Comparison of ENCODE assay signal across 15 cellular contexts in genomic region chr17:79047923-79048825, GRCh38. TPM values are rescaled to one million over a fixed set of nuclear protein-coding genes. Genes with fewer than 3 reads are reported as not detected.
DNase-seq lines count a peak whose midpoint lies in the region; ATAC-seq and TF ChIP-seq lines count a peak whose summit lies in the region.
"Had no signal": no experiment of that assay in that cellular context is flagged by ENCODE, and none has a peak within 500 bp of the region (broad histone marks: within the 10 kb centered on the region; RNA-seq: fewer than 3 reads in every experiment).

No MANE protein-coding gene starts in this region.

- no peak for TF ChIP-seq POLR2A in suprapubic skin (IDR thresholded peaks at IDR 0.05)

- H3K4me3 ChIP-seq in HEK293 (ENCODE audit: low read depth, low read length) (no peak overlapping the region), suprapubic skin (no peak overlapping the region)

- H3K36me3 ChIP-seq in HEK293 (ENCODE audit: control insufficient read depth in 2 of 2, insufficient read depth in 1 of 2, low read length in 2 of 2): peaks cover 0 to 3% of the 10 kb centered on the region in 2 experiments; a peak in 1 of 3 replicates
- H3K36me3 ChIP-seq in suprapubic skin: no peaks in the 10 kb centered on the region

- POLR2A ChIA-PET in HEK293 (lab: Yijun Ruan, JAX): interaction anchor here (0.6 to 1.1 kb wide), 2 partner anchors 26 to 39 kb away, joined by 3 read pairs; partner anchors contain the start of gene CANT1

- TF ChIP-seq CTCF in HEK293 (tag by site-specific recombination; IDR thresholded peaks at IDR 0.05): no peak
- no peak for TF ChIP-seq CTCF in suprapubic skin (IDR thresholded peaks at IDR 0.05)

- no peaks in the 10 kb centered on the region for H3K27me3 ChIP-seq in suprapubic skin

- H3K4me1 ChIP-seq in HEK293 (ENCODE audit: control insufficient read depth, insufficient read depth, low read length): no peaks in the 10 kb centered on the region
- peaks cover 23% of the 10 kb centered on the region for H3K4me1 ChIP-seq in suprapubic skin

- H3K9me3 ChIP-seq in HEK293 (ENCODE audit: control insufficient read depth, insufficient read depth, low read depth, low read length): no peaks in the 10 kb centered on the region
- no peaks in the 10 kb centered on the region for H3K9me3 ChIP-seq in suprapubic skin

- TF ChIP-seq EP300 in suprapubic skin (IDR thresholded peaks at IDR 0.05): no peak

- no peak overlapping the region for H3K27ac ChIP-seq in HEK293 (ENCODE audit: extremely low read depth, low read depth, low read length)
- peak overlapping the region; percentile 49 for H3K27ac ChIP-seq in suprapubic skin

- DNase-seq in astrocyte of the hippocampus (ENCODE audit: low read depth, low spot score) (peak; percentile 31), mesenteric fat pad (ENCODE audit: low spot score) (peak; percentile 87), suprapubic skin (ENCODE audit: low spot score in 2 of 2) (no peak), KG1 (lab: John Stamatoyannopoulos, UW) (no peak)
- DNase-seq in activated CD4-positive, alpha-beta T cell treated with anti-CD3 and anti-CD28 coated beads for 48 hours: no peak
- DNase-seq: activated naive CD8-positive, alpha-beta T cell treated with anti-CD3 and anti-CD28 coated beads, Interleukin-2, amount 10 ng/mL, durations not matched to agents 7 days and 5 days; Karpas-422; NCI-H1092 treated with DMSO at 0.1 percent for 48 hours; NCI-H748 treated with DMSO at 0.1 percent for 48 hours; nephron progenitor cell; stimulated activated naive CD8-positive, alpha-beta T cell treated with anti-CD3 and anti-CD28 coated beads, Interleukin-15, Interleukin-2, amounts not matched to agents 100 U/mL and 50 U/mL, for 24 hours had no signal

- CTCF ChIA-PET in HEK293 (lab: Yijun Ruan, JAX): interaction anchor here (0.7 to 3.0 kb wide), 5 partner anchors 17 to 343 kb away, joined by 3 to 15 read pairs (median 3); no protein-coding TSS in a partner anchor

- ATAC-seq in HG02870 (IDR thresholded peaks at IDR 0.05; ENCODE audit: unreplicated experiment): no peak
- ATAC-seq: stimulated activated naive CD8-positive, alpha-beta T cell treated with anti-CD3 and anti-CD28 coated beads, Interleukin-15, Interleukin-2, amounts not matched to agents 100 U/mL and 50 U/mL, for 24 hours had no signal

- WGBS in suprapubic skin: 85% methylated on average over 24 of the region's 41 CpGs

TF ChIP-seq in HEK293, 187 proteins besides CTCF, POLR2A, EP300 and RAD21:
- TF ChIP-seq KLF1 (tag by site-specific recombination; IDR thresholded peaks at IDR 0.05): peak; percentile 50
- no peak for TF ChIP-seq HIC1 (tag by site-specific recombination; IDR thresholded peaks at IDR 0.05)
- TF ChIP-seq YY1 (tag by site-specific recombination; IDR thresholded peaks at IDR 0.05): no peak
- no peak for TF ChIP-seq ZNF26 (tag by site-specific recombination; IDR thresholded peaks at IDR 0.05)
- TF ChIP-seq ZNF677 (tag by site-specific recombination; IDR thresholded peaks at IDR 0.05): no peak
- TF ChIP-seq GLI2 (tag by site-specific recombination; IDR thresholded peaks at IDR 0.05; ENCODE audit: borderline replicate concordance, low read depth): no peak

RNA-seq across cellular contexts. Expression of gene C1QTNF1, which starts 24.2 kb away (rescaled TPM):
- total RNA-seq in mesenteric fat pad: 563 TPM
- total RNA-seq in suprapubic skin: 10 to 100 TPM; 15.7 to 38.1 (median 23.5) TPM
- total RNA-seq: activated naive CD8-positive, alpha-beta T cell treated with anti-CD3 and anti-CD28 coated beads, Interleukin-2, amount 10 ng/mL, durations not matched to agents 7 days and 5 days; B cell; OCI-LY7 had no signal

RNA-seq across cellular contexts. Expression of gene ENGASE, which starts 26.4 kb away (rescaled TPM):
- 38.8 TPM for total RNA-seq in mesenteric fat pad
- 10 to 100 TPM; 20.6 to 87.6 (median 38.4) TPM for total RNA-seq in suprapubic skin

RNA-seq across cellular contexts. Expression of gene CANT1, which starts 38.6 kb away (rescaled TPM):
- total RNA-seq in mesenteric fat pad: 37.9 TPM
- total RNA-seq in suprapubic skin: 10 to 100 TPM; 21.8 to 37.4 (median 30.1) TPM

Comparison
In these comparisons a context has a peak if more than half of its experiments do, and no peak if none do; other contexts are left out.
1. DNase-seq: peak in astrocyte of the hippocampus (single experiment) and mesenteric fat pad (single experiment); none in suprapubic skin (0 of 2), KG1 (single experiment) and activated CD4-positive, alpha-beta T cell treated with anti-CD3 and anti-CD28 coated beads for 48 hours (single experiment).
2. RNA of gene C1QTNF1, which starts 24.2 kb away (total RNA-seq): 563 TPM in mesenteric fat pad (single experiment); 15.7 to 38.1 TPM in suprapubic skin; every median in the first group is over 10 times any median in the second.